16 cellular contexts compared by ENCODE assay signal in genomic region chr2:214750529-214750928, GRCh38. TPM values are rescaled to one million over a fixed set of nuclear protein-coding genes. Genes with fewer than 3 reads are reported as not detected.
DNase-seq lines count a peak whose midpoint lies in the region; ATAC-seq lines count a peak whose summit lies in the region.
"Had no signal": no experiment of that assay in that cellular context is flagged by ENCODE, and none has a peak within 500 bp of the region (broad histone marks: within the 10 kb centered on the region; RNA-seq: fewer than 3 reads in every experiment).

No MANE protein-coding gene starts in this region.

- H3K27me3 Mint-ChIP-seq in stimulated activated memory B cell treated with anti-CD40 and anti-IgM and Interleukin-4, amounts not matched to agents 10 μg/mL and 1 μg/mL and 100 μg/mL, for 72 hours, result no peaks in the 10 kb centered on the region
- H3K27me3 Mint-ChIP-seq: CD4-positive, CD25-positive, alpha-beta regulatory T cell had no signal

- peaks cover 56% of the 10 kb centered on the region for H3K36me3 Mint-ChIP-seq in stimulated activated memory B cell treated with anti-CD40 and anti-IgM and Interleukin-4, amounts not matched to agents 10 μg/mL and 1 μg/mL and 100 μg/mL, for 72 hours

- no peaks in the 10 kb centered on the region for H3K9me3 Mint-ChIP-seq in stimulated activated memory B cell treated with anti-CD40 and anti-IgM and Interleukin-4, amounts not matched to agents 10 μg/mL and 1 μg/mL and 100 μg/mL, for 72 hours
- H3K9me3 Mint-ChIP-seq: CD4-positive, CD25-positive, alpha-beta regulatory T cell; HFFc6 had no signal

- peak overlapping the region; percentile 2 for H3K27ac Mint-ChIP-seq in stimulated activated memory B cell treated with anti-CD40 and anti-IgM and Interleukin-4, amounts not matched to agents 10 μg/mL and 1 μg/mL and 100 μg/mL, for 72 hours
- H3K27ac Mint-ChIP-seq: HFFc6 had no signal

- peak; percentile 45 for ATAC-seq in GM18870 (IDR thresholded peaks at IDR 0.05; ENCODE audit: unreplicated experiment)
- peak; percentile 39 for ATAC-seq in GM21619 (IDR thresholded peaks at IDR 0.05; ENCODE audit: unreplicated experiment)
- peak; percentile 42 for ATAC-seq in HG03442 (IDR thresholded peaks at IDR 0.05; ENCODE audit: unreplicated experiment)
- ATAC-seq in stimulated activated memory B cell treated with anti-CD40 and anti-IgM and Interleukin-4, amounts not matched to agents 10 μg/mL and 1 μg/mL and 100 μg/mL, for 72 hours, result no peak
- ATAC-seq in Right ventricle myocardium superior (ENCODE audit: poor library complexity), result no peak
- no peak for ATAC-seq in HG03342 (IDR thresholded peaks at IDR 0.05; ENCODE audit: unreplicated experiment)

- no peak overlapping the region for H3K4me3 Mint-ChIP-seq in stimulated activated memory B cell treated with anti-CD40 and anti-IgM and Interleukin-4, amounts not matched to agents 10 μg/mL and 1 μg/mL and 100 μg/mL, for 72 hours
- H3K4me3 Mint-ChIP-seq: CD4-positive, CD25-positive, alpha-beta regulatory T cell; HFFc6 had no signal

- intact Hi-C loops in Right ventricle myocardium superior (cut with DNase I), result no loop called here

- H3K4me1 Mint-ChIP-seq in stimulated activated memory B cell treated with anti-CD40 and anti-IgM and Interleukin-4, amounts not matched to agents 10 μg/mL and 1 μg/mL and 100 μg/mL, for 72 hours, result peaks cover 16% of the 10 kb centered on the region

- DNase-seq in activated CD4-positive, alpha-beta T cell treated with anti-CD3 and anti-CD28 coated beads for 4 hours, result no peak
- DNase-seq in Right ventricle myocardium superior, result no peak
- DNase-seq: Caco-2; CD4-positive, CD25-positive, alpha-beta regulatory T cell; DMS153; HFFc6; NCI-H1930; NCI-H446; NCI-H69; NK-92 treated with Interleukin-12 subunit alpha and Interleukin-12 subunit beta, amount 100 ng/mL, for 24 hours; SIG-M5 had no signal

RNA-seq across cellular contexts. Expression of gene BARD1, which starts 59.0 kb away (rescaled TPM):
- 10.0 TPM for total RNA-seq in Right ventricle myocardium superior

Comparison
In these comparisons a context has a peak if more than half of its experiments do, and no peak if none do; other contexts are left out.
1. ATAC-seq: peak in GM18870 (single experiment), GM21619 (single experiment) and HG03442 (single experiment); none in stimulated activated memory B cell treated with anti-CD40 and anti-IgM and Interleukin-4, amounts not matched to agents 10 μg/mL and 1 μg/mL and 100 μg/mL, for 72 hours (single experiment), Right ventricle myocardium superior (single experiment) and HG03342 (single experiment).